Comparison of ENCODE assay signal across 18 cellular contexts in genomic region chr6:15342114-15342513, GRCh38.
A peak's percentile ranks its signal among the peaks of the same experiment; 100 is the strongest.
DNase-seq lines count a peak whose midpoint lies in the region; ATAC-seq and TF ChIP-seq lines count a peak whose summit lies in the region.
"Had no signal": no experiment of that assay in that cellular context is flagged by ENCODE, and none has a peak within 500 bp of the region (broad histone marks: within the 10 kb centered on the region; RNA-seq: fewer than 3 reads in every experiment).

No MANE protein-coding gene starts in this region.

- no peaks in the 10 kb centered on the region for H3K36me3 Mint-ChIP-seq in T-helper 2 cell treated with Interferon-gamma antibody and Interleukin-4, amounts not matched to agents 5 μg/mL and 100 μg/mL, for 36 hours (ENCODE audit: low read depth)
- H3K36me3 Mint-ChIP-seq in CD8-positive, alpha-beta T cell: no peaks in the 10 kb centered on the region
- peaks cover 8% of the 10 kb centered on the region for H3K36me3 Mint-ChIP-seq in activated CD8-positive, alpha-beta T cell treated with anti-CD3 and anti-CD28 coated beads for 36 hours (ENCODE audit: low read depth)
- no peaks in the 10 kb centered on the region for H3K36me3 Mint-ChIP-seq in naive B cell
- H3K36me3 Mint-ChIP-seq: mesothelial cell of epicardium had no signal

- CTCF ChIA-PET in CD8-positive, alpha-beta T cell (lab: Charles Lee): interaction anchor here (0.7 kb wide), 1 partner anchor 23 kb away, joined by 3 read pairs; no protein-coding TSS in a partner anchor
- CTCF ChIA-PET in activated CD8-positive, alpha-beta T cell treated with anti-CD3 and anti-CD28 coated beads for 36 hours (lab: Charles Lee): interaction anchor here (0.8 kb wide), 2 partner anchors 16 to 20 kb away, joined by 3 to 5 read pairs; no protein-coding TSS in a partner anchor

- H3K4me1 Mint-ChIP-seq in T-helper 2 cell treated with Interferon-gamma antibody and Interleukin-4, amounts not matched to agents 5 μg/mL and 100 μg/mL, for 36 hours (ENCODE audit: low read depth): peaks cover 71% of the 10 kb centered on the region
- peaks cover 90% of the 10 kb centered on the region for H3K4me1 Mint-ChIP-seq in CD8-positive, alpha-beta T cell (ENCODE audit: low read depth)
- H3K4me1 Mint-ChIP-seq in activated CD8-positive, alpha-beta T cell treated with anti-CD3 and anti-CD28 coated beads for 36 hours (ENCODE audit: low read depth): peaks cover 79% of the 10 kb centered on the region
- peaks cover 71 to 95% (median 90%) of the 10 kb centered on the region in 3 donors for H3K4me1 Mint-ChIP-seq in naive B cell

- no peaks in the 10 kb centered on the region for H3K27me3 Mint-ChIP-seq in T-helper 2 cell treated with Interferon-gamma antibody and Interleukin-4, amounts not matched to agents 5 μg/mL and 100 μg/mL, for 36 hours (ENCODE audit: low read depth)
- H3K27me3 Mint-ChIP-seq in CD8-positive, alpha-beta T cell (ENCODE audit: low read depth): no peaks in the 10 kb centered on the region
- H3K27me3 Mint-ChIP-seq in activated CD8-positive, alpha-beta T cell treated with anti-CD3 and anti-CD28 coated beads for 36 hours: no peaks in the 10 kb centered on the region
- no peaks in the 10 kb centered on the region for H3K27me3 Mint-ChIP-seq in naive B cell

- POLR2A ChIA-PET in CD8-positive, alpha-beta T cell (lab: Charles Lee): no interaction called here
- POLR2A ChIA-PET in activated CD8-positive, alpha-beta T cell treated with anti-CD3 and anti-CD28 coated beads for 36 hours (lab: Charles Lee): interaction anchor here (2.4 kb wide), 1 partner anchor 10 kb away, joined by 8 read pairs; no protein-coding TSS in a partner anchor

- intact Hi-C loops in CD8-positive, alpha-beta T cell (cut with DNase I, micrococcal nuclease): no loop called here
- intact Hi-C loops in activated CD8-positive, alpha-beta T cell treated with anti-CD3 and anti-CD28 coated beads for 36 hours (cut with micrococcal nuclease): no loop called here

- H3K4me3 Mint-ChIP-seq in T-helper 2 cell treated with Interferon-gamma antibody and Interleukin-4, amounts not matched to agents 5 μg/mL and 100 μg/mL, for 36 hours: peak overlapping the region; percentile 60
- H3K4me3 Mint-ChIP-seq in CD8-positive, alpha-beta T cell: peak overlapping the region; percentile 24
- no peak overlapping the region for H3K4me3 Mint-ChIP-seq in activated CD8-positive, alpha-beta T cell treated with anti-CD3 and anti-CD28 coated beads for 36 hours
- H3K4me3 Mint-ChIP-seq in naive B cell: peak overlapping the region in 7 of 8 donors; percentile 6 to 64 (median 44)
- H3K4me3 Mint-ChIP-seq: mesothelial cell of epicardium had no signal

- no peaks in the 10 kb centered on the region for H3K36me3 ChIP-seq in CD8-positive, alpha-beta T cell (ENCODE audit: insufficient read depth, low read length)
- H3K36me3 ChIP-seq: breast epithelium, thoracic aorta had no signal

- no peak for DNase-seq in T-helper 2 cell treated with Interferon-gamma antibody and Interleukin-4, amounts not matched to agents 5 μg/mL and 100 μg/mL, for 36 hours (ENCODE audit: low spot score)
- DNase-seq in T-helper 2 cell (no peak), naive B cell (no peak), NCI-H1092 (lab: John Stamatoyannopoulos, UW) (no peak)
- DNase-seq in CD8-positive, alpha-beta T cell: no peak
- DNase-seq in activated CD8-positive, alpha-beta T cell treated with anti-CD3 and anti-CD28 coated beads for 36 hours: no peak
- DNase-seq: NCI-H1436; NCI-H226; nucleus accumbens; RPMI8226; stimulated activated CD4-positive, alpha-beta T cell treated with anti-CD3 and anti-CD28 coated beads, Interleukin-12 subunit alpha, Interleukin-12 subunit beta, amount 100 ng/mL, for 4 hours had no signal

- no peak overlapping the region for H3K27ac ChIP-seq in CD8-positive, alpha-beta T cell (ENCODE audit: low read depth, low read length)
- H3K27ac ChIP-seq: BLaER1, breast epithelium, thoracic aorta, VCaP had no signal

- H3K9me3 Mint-ChIP-seq in T-helper 2 cell treated with Interferon-gamma antibody and Interleukin-4, amounts not matched to agents 5 μg/mL and 100 μg/mL, for 36 hours: no peaks in the 10 kb centered on the region
- H3K9me3 Mint-ChIP-seq in CD8-positive, alpha-beta T cell: no peaks in the 10 kb centered on the region
- H3K9me3 Mint-ChIP-seq in activated CD8-positive, alpha-beta T cell treated with anti-CD3 and anti-CD28 coated beads for 36 hours: no peaks in the 10 kb centered on the region
- no peaks in the 10 kb centered on the region for H3K9me3 Mint-ChIP-seq in naive B cell
- H3K9me3 Mint-ChIP-seq: mesothelial cell of epicardium had no signal

- peaks cover 74% of the 10 kb centered on the region for H3K4me1 ChIP-seq in CD8-positive, alpha-beta T cell (ENCODE audit: insufficient read depth, low read length)
- H3K4me1 ChIP-seq: breast epithelium had no signal

- no peak overlapping the region for H3K4me3 ChIP-seq in CD8-positive, alpha-beta T cell (ENCODE audit: low read depth, low read length)
- H3K4me3 ChIP-seq: BLaER1, breast epithelium, thoracic aorta had no signal

- peak overlapping the region; percentile 34 for H3K27ac Mint-ChIP-seq in T-helper 2 cell treated with Interferon-gamma antibody and Interleukin-4, amounts not matched to agents 5 μg/mL and 100 μg/mL, for 36 hours
- peak overlapping the region; percentile 20 for H3K27ac Mint-ChIP-seq in CD8-positive, alpha-beta T cell
- H3K27ac Mint-ChIP-seq in activated CD8-positive, alpha-beta T cell treated with anti-CD3 and anti-CD28 coated beads for 36 hours: peak overlapping the region; percentile 58
- peak overlapping the region in 4 of 6 donors; percentile 22 to 86 (median 48) for H3K27ac Mint-ChIP-seq in naive B cell
- H3K27ac Mint-ChIP-seq: mesothelial cell of epicardium had no signal

- H3K9me3 ChIP-seq in CD8-positive, alpha-beta T cell (ENCODE audit: low read length): no peaks in the 10 kb centered on the region
- H3K9me3 ChIP-seq: BLaER1, breast epithelium, thoracic aorta had no signal

- TF ChIP-seq CTCF in CD8-positive, alpha-beta T cell (IDR thresholded peaks at IDR 0.05): no peak
- TF ChIP-seq CTCF in activated CD8-positive, alpha-beta T cell treated with anti-CD3 and anti-CD28 coated beads for 36 hours (IDR thresholded peaks at IDR 0.05): no peak

- no peaks in the 10 kb centered on the region for H3K27me3 ChIP-seq in CD8-positive, alpha-beta T cell (ENCODE audit: insufficient read depth, low read length)
- H3K27me3 ChIP-seq: BLaER1, breast epithelium had no signal

- ATAC-seq in CD8-positive, alpha-beta T cell: no peak
- ATAC-seq in activated CD8-positive, alpha-beta T cell treated with anti-CD3 and anti-CD28 coated beads for 36 hours: no peak
- ATAC-seq in naive B cell (ENCODE audit: low read depth in 2 of 2): no peak
- ATAC-seq in HG03565 (IDR thresholded peaks at IDR 0.05; ENCODE audit: unreplicated experiment): no peak
- ATAC-seq in GM21381 (IDR thresholded peaks at IDR 0.05; ENCODE audit: unreplicated experiment): no peak
